Comparison of ENCODE assay signal across 20 cellular contexts in the genomic region with DNA sequence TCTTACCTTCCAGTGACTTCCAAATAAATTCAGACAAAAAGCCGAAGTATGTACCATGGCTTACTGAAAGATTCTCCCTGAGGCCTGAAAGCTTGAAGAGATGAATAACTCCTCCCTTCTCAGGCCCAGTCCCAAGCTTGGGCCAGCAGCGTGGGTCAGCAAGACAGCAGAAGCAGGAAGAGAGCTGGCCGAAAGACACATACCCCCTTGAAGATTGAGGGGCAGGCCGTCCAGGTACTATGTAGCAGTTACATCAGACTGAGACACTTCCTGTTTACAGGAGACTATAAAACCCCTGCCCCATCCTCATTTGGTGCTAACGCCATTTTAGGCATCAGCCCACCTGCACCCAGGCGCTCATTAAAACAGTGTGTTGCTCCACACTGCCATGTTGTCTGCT. TPM values are rescaled to one million over a fixed set of nuclear protein-coding genes. Genes with fewer than 3 reads are reported as not detected.
A peak's percentile ranks its signal among the peaks of the same experiment; 100 is the strongest.
DNase-seq lines count a peak whose midpoint lies in the region; ATAC-seq and TF ChIP-seq lines count a peak whose summit lies in the region.
"Had no signal": no experiment of that assay in that cellular context is flagged by ENCODE, and none has a peak within 500 bp of the region (broad histone marks: within the 10 kb centered on the region; RNA-seq: fewer than 3 reads in every experiment).

No MANE protein-coding gene starts in this region.

- peaks cover 36% of the 10 kb centered on the region for H3K36me3 Mint-ChIP-seq in activated CD4-positive, alpha-beta T cell treated with anti-CD3 and anti-CD28 coated beads for 36 hours (ENCODE audit: low read depth)
- H3K36me3 Mint-ChIP-seq in CD4-positive, alpha-beta memory T cell, result peaks cover 23 to 30% of the 10 kb centered on the region in 2 donors
- H3K36me3 Mint-ChIP-seq in activated CD4-positive, alpha-beta memory T cell treated with anti-CD3 and anti-CD28 coated beads for 36 hours, result peaks cover 22% of the 10 kb centered on the region
- H3K36me3 Mint-ChIP-seq in immature natural killer cell (peaks cover 0 to 32% (median 17%) of the 10 kb centered on the region in 3 donors), mesothelial cell of epicardium (peaks cover 18% of the 10 kb centered on the region)
- peaks cover 33 to 53% of the 10 kb centered on the region in 2 donors for H3K36me3 Mint-ChIP-seq in stimulated activated naive B cell treated with anti-CD40 and anti-IgM and Interleukin-4, amounts not matched to agents 10 μg/mL and 1 μg/mL and 100 μg/mL, for 72 hours

- no peak overlapping the region for H3K4me3 Mint-ChIP-seq in activated CD4-positive, alpha-beta T cell treated with anti-CD3 and anti-CD28 coated beads for 36 hours
- H3K4me3 Mint-ChIP-seq in CD4-positive, alpha-beta memory T cell, result peak overlapping the region in 7 of 8 donors; percentile 21 to 74 (median 61)
- no peak overlapping the region for H3K4me3 Mint-ChIP-seq in activated CD4-positive, alpha-beta memory T cell treated with anti-CD3 and anti-CD28 coated beads for 36 hours
- H3K4me3 Mint-ChIP-seq in immature natural killer cell (no peak overlapping the region), mesothelial cell of epicardium (no peak overlapping the region)
- H3K4me3 Mint-ChIP-seq in stimulated activated naive B cell treated with anti-CD40 and anti-IgM and Interleukin-4, amounts not matched to agents 10 μg/mL and 1 μg/mL and 100 μg/mL, for 72 hours, result no peak overlapping the region

- TF ChIP-seq CTCF in mesothelial cell of epicardium (IDR thresholded peaks at IDR 0.05; ENCODE audit: unreplicated experiment), result no peak

- no peak overlapping the region for H3K4me3 ChIP-seq in CD4-positive, alpha-beta memory T cell (ENCODE audit: low read length in 2 of 2)
- H3K4me3 ChIP-seq: adrenal gland, coronary artery, GM23248, PC-9, upper lobe of right lung had no signal

- H3K9me3 ChIP-seq in CD4-positive, alpha-beta memory T cell (ENCODE audit: control insufficient read depth in 1 of 2, low read length in 2 of 2), result no peaks in the 10 kb centered on the region
- H3K9me3 ChIP-seq: adrenal gland, upper lobe of right lung had no signal

- POLR2A ChIA-PET in activated CD4-positive, alpha-beta T cell treated with anti-CD3 and anti-CD28 coated beads for 36 hours (lab: Charles Lee), result no interaction called here
- POLR2A ChIA-PET in CD4-positive, alpha-beta memory T cell (lab: Charles Lee; ENCODE audit: partially characterized antibody), result interaction anchor here (0.9 to 9.6 kb wide), 3 partner anchors 14 to 840 kb away, joined by 3 to 116 read pairs (median 10); partner anchors contain the start of genes NDUFA12, NR2C1 and PLXNC1
- POLR2A ChIA-PET in activated CD4-positive, alpha-beta memory T cell treated with anti-CD3 and anti-CD28 coated beads for 36 hours (lab: Charles Lee), result interaction anchor here (2.7 kb wide), 1 partner anchor 15 kb away, joined by 19 read pairs; the partner anchor contains the start of gene NDUFA12

- peak overlapping the region; percentile 35 for H3K27ac ChIP-seq in CD4-positive, alpha-beta memory T cell (ENCODE audit: low read depth, low read length)
- H3K27ac ChIP-seq: adrenal gland, coronary artery, GM23248, PC-9, upper lobe of right lung had no signal

- peaks cover 56% of the 10 kb centered on the region for H3K4me1 Mint-ChIP-seq in activated CD4-positive, alpha-beta T cell treated with anti-CD3 and anti-CD28 coated beads for 36 hours
- peaks cover 40 to 63% (median 52%) of the 10 kb centered on the region in 4 donors for H3K4me1 Mint-ChIP-seq in CD4-positive, alpha-beta memory T cell
- peaks cover 43% of the 10 kb centered on the region for H3K4me1 Mint-ChIP-seq in activated CD4-positive, alpha-beta memory T cell treated with anti-CD3 and anti-CD28 coated beads for 36 hours (ENCODE audit: low read depth)
- H3K4me1 Mint-ChIP-seq in immature natural killer cell, result peaks cover 35 to 54% of the 10 kb centered on the region in 2 donors
- H3K4me1 Mint-ChIP-seq in mesothelial cell of epicardium, result peaks cover 4% of the 10 kb centered on the region
- peaks cover 12 to 21% of the 10 kb centered on the region in 2 donors for H3K4me1 Mint-ChIP-seq in stimulated activated naive B cell treated with anti-CD40 and anti-IgM and Interleukin-4, amounts not matched to agents 10 μg/mL and 1 μg/mL and 100 μg/mL, for 72 hours

- DNase-seq in activated CD4-positive, alpha-beta T cell treated with anti-CD3 and anti-CD28 coated beads for 36 hours, result peak; percentile 11
- no peak for DNase-seq in activated CD4-positive, alpha-beta T cell treated with anti-CD3 and anti-CD28 coated beads for 1 hour
- peak in 4 of 5 donors; percentile 18 to 44 (median 40) for DNase-seq in CD4-positive, alpha-beta memory T cell
- peak; percentile 16 for DNase-seq in activated CD4-positive, alpha-beta memory T cell treated with anti-CD3 and anti-CD28 coated beads for 36 hours
- no peak for DNase-seq in immature natural killer cell
- DNase-seq in mesothelial cell of epicardium (ENCODE audit: low spot score in 2 of 2, unreplicated experiment in 2 of 2), result no peak
- no peak for DNase-seq in occipital lobe (lab: John Stamatoyannopoulos, UW)
- DNase-seq in stimulated activated naive B cell treated with anti-CD40 and anti-IgM and Interleukin-4, amounts not matched to agents 10 μg/mL and 1 μg/mL and 100 μg/mL, for 72 hours, result no peak
- DNase-seq: 8988T; adrenal gland; GM23248; NCI-H1048; NCI-H187 treated with DMSO at 0.1 percent for 48 hours; NCI-H345; PC-9; SHP77; stimulated activated CD4-positive, alpha-beta T cell treated with anti-CD3 and anti-CD28 coated beads, Interleukin-4, amount 100 ng/mL, for 4 hours; SW 1271; upper lobe of right lung had no signal

- no peaks in the 10 kb centered on the region for H3K9me3 Mint-ChIP-seq in activated CD4-positive, alpha-beta T cell treated with anti-CD3 and anti-CD28 coated beads for 36 hours (ENCODE audit: low read depth)
- H3K9me3 Mint-ChIP-seq in CD4-positive, alpha-beta memory T cell, result no peaks in the 10 kb centered on the region
- no peaks in the 10 kb centered on the region for H3K9me3 Mint-ChIP-seq in activated CD4-positive, alpha-beta memory T cell treated with anti-CD3 and anti-CD28 coated beads for 36 hours
- no peaks in the 10 kb centered on the region for H3K9me3 Mint-ChIP-seq in immature natural killer cell
- H3K9me3 Mint-ChIP-seq in mesothelial cell of epicardium, result no peaks in the 10 kb centered on the region
- H3K9me3 Mint-ChIP-seq in stimulated activated naive B cell treated with anti-CD40 and anti-IgM and Interleukin-4, amounts not matched to agents 10 μg/mL and 1 μg/mL and 100 μg/mL, for 72 hours, result no peaks in the 10 kb centered on the region

- intact Hi-C loops in activated CD4-positive, alpha-beta T cell treated with anti-CD3 and anti-CD28 coated beads for 36 hours (cut with DNase I, micrococcal nuclease), result loop anchor here in 1 of 2 experiments (10.0 kb wide), 1 partner anchor 844 kb away; the partner anchor contains the start of gene PLXNC1
- intact Hi-C loops in CD4-positive, alpha-beta memory T cell (cut with micrococcal nuclease), result loop anchor here (5.0 kb wide), 1 partner anchor 841 kb away; the partner anchor contains the start of gene PLXNC1
- intact Hi-C loops in activated CD4-positive, alpha-beta memory T cell treated with anti-CD3 and anti-CD28 coated beads for 36 hours (cut with micrococcal nuclease), result loop anchor here (1.0 to 10.0 kb wide), 2 partner anchors 15 to 174 kb away; partner anchors contain the start of gene NDUFA12

- H3K36me3 ChIP-seq in CD4-positive, alpha-beta memory T cell (ENCODE audit: insufficient read depth, low read length), result no peaks in the 10 kb centered on the region
- H3K36me3 ChIP-seq: adrenal gland had no signal

- H3K27ac Mint-ChIP-seq in activated CD4-positive, alpha-beta T cell treated with anti-CD3 and anti-CD28 coated beads for 36 hours, result peak overlapping the region; percentile 86
- H3K27ac Mint-ChIP-seq in CD4-positive, alpha-beta memory T cell, result peak overlapping the region; percentile 73 to 95 (median 92)
- peak overlapping the region; percentile 28 for H3K27ac Mint-ChIP-seq in activated CD4-positive, alpha-beta memory T cell treated with anti-CD3 and anti-CD28 coated beads for 36 hours
- peak overlapping the region in 5 of 6 donors; percentile 3 to 69 (median 14) for H3K27ac Mint-ChIP-seq in immature natural killer cell
- H3K27ac Mint-ChIP-seq in mesothelial cell of epicardium, result no peak overlapping the region
- H3K27ac Mint-ChIP-seq in stimulated activated naive B cell treated with anti-CD40 and anti-IgM and Interleukin-4, amounts not matched to agents 10 μg/mL and 1 μg/mL and 100 μg/mL, for 72 hours, result no peak overlapping the region

- peaks cover 58% of the 10 kb centered on the region for H3K4me1 ChIP-seq in CD4-positive, alpha-beta memory T cell (ENCODE audit: insufficient read depth, low read length)
- H3K4me1 ChIP-seq: upper lobe of right lung had no signal

- no peaks in the 10 kb centered on the region for H3K27me3 ChIP-seq in CD4-positive, alpha-beta memory T cell (ENCODE audit: insufficient read depth, low read length)
- H3K27me3 ChIP-seq: adrenal gland, upper lobe of right lung had no signal

- H3K27me3 Mint-ChIP-seq in activated CD4-positive, alpha-beta T cell treated with anti-CD3 and anti-CD28 coated beads for 36 hours, result no peaks in the 10 kb centered on the region
- H3K27me3 Mint-ChIP-seq in CD4-positive, alpha-beta memory T cell, result no peaks in the 10 kb centered on the region
- no peaks in the 10 kb centered on the region for H3K27me3 Mint-ChIP-seq in activated CD4-positive, alpha-beta memory T cell treated with anti-CD3 and anti-CD28 coated beads for 36 hours
- H3K27me3 Mint-ChIP-seq in immature natural killer cell (ENCODE audit: low read depth in 3 of 3) (no peaks in the 10 kb centered on the region), mesothelial cell of epicardium (ENCODE audit: low read depth) (no peaks in the 10 kb centered on the region)
- no peaks in the 10 kb centered on the region for H3K27me3 Mint-ChIP-seq in stimulated activated naive B cell treated with anti-CD40 and anti-IgM and Interleukin-4, amounts not matched to agents 10 μg/mL and 1 μg/mL and 100 μg/mL, for 72 hours

- no peak for ATAC-seq in activated CD4-positive, alpha-beta T cell treated with anti-CD3 and anti-CD28 coated beads for 36 hours
- ATAC-seq in stimulated activated naive B cell treated with anti-CD40 and anti-IgM and Interleukin-4, amounts not matched to agents 10 μg/mL and 1 μg/mL and 100 μg/mL, for 72 hours (replicated peaks), result no peak
- ATAC-seq: upper lobe of right lung had no signal

- CTCF ChIA-PET in activated CD4-positive, alpha-beta T cell treated with anti-CD3 and anti-CD28 coated beads for 36 hours (lab: Charles Lee), result interaction anchor here (1.1 kb wide), 1 partner anchor 25 kb away, joined by 4 read pairs; no protein-coding TSS in a partner anchor
- CTCF ChIA-PET in CD4-positive, alpha-beta memory T cell (lab: Charles Lee; ENCODE audit: partially characterized antibody), result interaction anchor here (0.6 to 2.8 kb wide), 3 partner anchors 15 to 1439 kb away, joined by 4 to 21 read pairs (median 18); partner anchors contain the start of genes NDUFA12 and NR2C1
- CTCF ChIA-PET in activated CD4-positive, alpha-beta memory T cell treated with anti-CD3 and anti-CD28 coated beads for 36 hours (lab: Charles Lee), result no interaction called here

RNA-seq across cellular contexts. Expression of gene NDUFA12, which starts 15.0 kb away (rescaled TPM):
- total RNA-seq in activated CD4-positive, alpha-beta T cell treated with anti-CD3 and anti-CD28 coated beads for 36 hours, result 100 to 1,000 TPM; 135 to 194 TPM
- 10 to 100 TPM; 55.5 to 61.5 TPM for total RNA-seq in CD4-positive, alpha-beta memory T cell
- polyA plus RNA-seq in CD4-positive, alpha-beta memory T cell, result 100 to 1,000 TPM; 279 to 557 TPM
- total RNA-seq in activated CD4-positive, alpha-beta memory T cell treated with anti-CD3 and anti-CD28 coated beads for 36 hours, result 100 to 1,000 TPM; 150 to 156 TPM
- polyA plus RNA-seq in immature natural killer cell, result 100 to 1,000 TPM; 345 to 618 (median 351) TPM
- 63.4 to 74.0 TPM (median 71.0 TPM) in 3 replicates for total RNA-seq in mesothelial cell of epicardium
- total RNA-seq in occipital lobe, result 55.8 TPM

Comparison
In these comparisons a context has a peak if more than half of its experiments do, and no peak if none do; other contexts are left out.
1. DNase-seq: peak in activated CD4-positive, alpha-beta T cell treated with anti-CD3 and anti-CD28 coated beads for 36 hours (single experiment), CD4-positive, alpha-beta memory T cell (4 of 5) and activated CD4-positive, alpha-beta memory T cell treated with anti-CD3 and anti-CD28 coated beads for 36 hours (single experiment); none in activated CD4-positive, alpha-beta T cell treated with anti-CD3 and anti-CD28 coated beads for 1 hour (single experiment), immature natural killer cell (0 of 3), mesothelial cell of epicardium (0 of 2), occipital lobe (single experiment) and stimulated activated naive B cell treated with anti-CD40 and anti-IgM and Interleukin-4, amounts not matched to agents 10 μg/mL and 1 μg/mL and 100 μg/mL, for 72 hours (single experiment).
2. H3K27ac Mint-ChIP-seq: peak in activated CD4-positive, alpha-beta T cell treated with anti-CD3 and anti-CD28 coated beads for 36 hours (single experiment), CD4-positive, alpha-beta memory T cell (7 of 7), activated CD4-positive, alpha-beta memory T cell treated with anti-CD3 and anti-CD28 coated beads for 36 hours (single experiment) and immature natural killer cell (5 of 6); none in mesothelial cell of epicardium (single experiment) and stimulated activated naive B cell treated with anti-CD40 and anti-IgM and Interleukin-4, amounts not matched to agents 10 μg/mL and 1 μg/mL and 100 μg/mL, for 72 hours (single experiment).
3. H3K4me3 Mint-ChIP-seq: peak in CD4-positive, alpha-beta memory T cell (7 of 8); none in activated CD4-positive, alpha-beta T cell treated with anti-CD3 and anti-CD28 coated beads for 36 hours (single experiment), activated CD4-positive, alpha-beta memory T cell treated with anti-CD3 and anti-CD28 coated beads for 36 hours (single experiment), immature natural killer cell (0 of 5), mesothelial cell of epicardium (single experiment) and stimulated activated naive B cell treated with anti-CD40 and anti-IgM and Interleukin-4, amounts not matched to agents 10 μg/mL and 1 μg/mL and 100 μg/mL, for 72 hours (0 of 2).